ENCODE assay signal across 8 cellular contexts in genomic region chr18:76565238-76566173, GRCh38.
DNase-seq lines count a peak whose midpoint lies in the region; ATAC-seq and TF ChIP-seq lines count a peak whose summit lies in the region.

No MANE protein-coding gene starts in this region.

- no peaks in the 10 kb centered on the region for H3K36me3 ChIP-seq in psoas muscle (ENCODE audit: insufficient read depth in 1 of 2, low read depth in 1 of 2)

- peak; percentile 79 to 97 (median 93) for ATAC-seq in psoas muscle

- H3K9me3 ChIP-seq in psoas muscle = no peaks in the 10 kb centered on the region

- no peaks in the 10 kb centered on the region for H3K27me3 ChIP-seq in psoas muscle (ENCODE audit: insufficient read depth in 3 of 3, low read length in 2 of 3)

- TF ChIP-seq CTCF in psoas muscle (IDR thresholded peaks at IDR 0.05) = no peak

- peak overlapping the region; percentile 56 for H3K4me3 ChIP-seq in psoas muscle

- 9 to 15% (median 11%) methylated on average over 23 of the region's 23 CpGs for WGBS in psoas muscle, 3 donors

- no peaks in the 10 kb centered on the region for H3K4me1 ChIP-seq in psoas muscle

- intact Hi-C loops in psoas muscle (cut with DNase I) = loop anchor here in 1 of 2 donors (2.0 to 5.0 kb wide), 2 partner anchors 57 to 73 kb away; no protein-coding TSS in a partner anchor

- DNase-seq in DMS53 (lab: John Stamatoyannopoulos, UW) = peak; percentile 89
- peak; percentile 35 to 36 for DNase-seq in NCI-H187 (lab: John Stamatoyannopoulos, UW)
- peak; percentile 94 for DNase-seq in astrocyte of the hippocampus (ENCODE audit: low read depth, low spot score)
- peak; percentile 87 for DNase-seq in hepatic stellate cell (ENCODE audit: low spot score)
- DNase-seq in psoas muscle = peak; percentile 70 to 79
- no peak for DNase-seq in GM19238 (ENCODE audit: insufficient read length, low spot score)
- DNase-seq in activated gamma-delta T cell treated with Interleukin-2 at 50 U/mL for 16 hours = no peak
- DNase-seq in T-helper 2 cell = no peak

- peak overlapping the region; percentile 72 for H3K27ac ChIP-seq in psoas muscle

Comparison
In these comparisons a context has a peak if more than half of its experiments do, and no peak if none do; other contexts are left out.
1. DNase-seq: peak in DMS53 (single experiment), NCI-H187 (2 of 2), astrocyte of the hippocampus (single experiment), hepatic stellate cell (single experiment) and psoas muscle (2 of 2); none in GM19238 (single experiment), activated gamma-delta T cell treated with Interleukin-2 at 50 U/mL for 16 hours (single experiment) and T-helper 2 cell (0 of 5).